Comparison of ENCODE assay signal across 21 cellular contexts in genomic region chr7:44547536-44548221, GRCh38. TPM values are rescaled to one million over a fixed set of nuclear protein-coding genes. Genes with fewer than 3 reads are reported as not detected.
DNase-seq lines count a peak whose midpoint lies in the region; ATAC-seq and TF ChIP-seq lines count a peak whose summit lies in the region.
"Had no signal": no experiment of that assay in that cellular context is flagged by ENCODE, and none has a peak within 500 bp of the region (broad histone marks: within the 10 kb centered on the region; RNA-seq: fewer than 3 reads in every experiment).

No MANE protein-coding gene starts in this region.

- H3K9me3 ChIP-seq in HEK293 (ENCODE audit: control insufficient read depth, insufficient read depth, low read depth, low read length): no peaks in the 10 kb centered on the region

- no peak for TF ChIP-seq CTCF in 22Rv1 (IDR thresholded peaks at IDR 0.05)
- no peak for TF ChIP-seq CTCF in HEK293 (tag by site-specific recombination; IDR thresholded peaks at IDR 0.05)
- TF ChIP-seq CTCF in brain microvascular endothelial cell (IDR thresholded peaks at IDR 0.05; ENCODE audit: low read depth, low read length, missing control alignments): no peak

- DNase-seq in brain microvascular endothelial cell (peak; percentile 48), left colon (no peak), NCI-H1105 (lab: John Stamatoyannopoulos, UW) (no peak), NCI-H128 (lab: John Stamatoyannopoulos, UW; ENCODE audit: unreplicated experiment) (no peak), globus pallidus (ENCODE audit: low spot score) (no peak)
- DNase-seq: activated CD4-positive, alpha-beta memory T cell treated with anti-CD3 and anti-CD28 coated beads for 36 hours; activated naive CD8-positive, alpha-beta T cell treated with anti-CD3 and anti-CD28 coated beads, Interleukin-2, amount 50 U/mL, for 24 hours; CD8-positive, alpha-beta memory T cell; foreskin melanocyte; left cardiac atrium; NCI-H1048; NCI-H2171 treated with DMSO at 0.1 percent for 48 hours; NCI-H774; right cardiac atrium; RPMI8226; stimulated activated CD4-positive, alpha-beta T cell treated with anti-CD3 and anti-CD28 coated beads, Interleukin-1b, Interleukin-23, amount 100 ng/mL, for 48 hours had no signal

- ATAC-seq in left colon (peak; percentile 82), GM19328 (IDR thresholded peaks at IDR 0.05; ENCODE audit: unreplicated experiment) (no peak)
- ATAC-seq: activated naive CD8-positive, alpha-beta T cell treated with anti-CD3 and anti-CD28 coated beads, Interleukin-2, amount 50 U/mL, for 24 hours; left cardiac atrium; right cardiac atrium had no signal

- intact Hi-C loops in left colon (cut with DNase I, micrococcal nuclease): no loop called here

- in situ Hi-C loops in brain microvascular endothelial cell (cut with HindIII; ENCODE audit: low pct_ligation_motif_present, low sequenced_read_pairs): no loop called here

- POLR2A ChIA-PET in HEK293 (lab: Yijun Ruan, JAX): interaction anchor here (2.3 kb wide), 1 partner anchor 17 kb away, joined by 7 read pairs; no protein-coding TSS in a partner anchor

- H3K27ac ChIP-seq in 22Rv1 (peak overlapping the region; percentile 14), HEK293 (ENCODE audit: extremely low read depth, low read depth, low read length) (no peak overlapping the region), brain microvascular endothelial cell (no peak overlapping the region)

- H3K4me1 ChIP-seq in HEK293 (ENCODE audit: control insufficient read depth, insufficient read depth, low read length): no peaks in the 10 kb centered on the region

- H3K36me3 ChIP-seq in HEK293 (ENCODE audit: control insufficient read depth in 2 of 2, insufficient read depth in 1 of 2, low read length in 2 of 2) (no peaks in the 10 kb centered on the region), brain microvascular endothelial cell (replicated peaks) (no peaks in the 10 kb centered on the region)

- H3K27me3 ChIP-seq in brain microvascular endothelial cell (replicated peaks): no peaks in the 10 kb centered on the region

- H3K4me3 ChIP-seq in HEK293 (ENCODE audit: low read depth, low read length) (no peak overlapping the region), brain microvascular endothelial cell (ENCODE audit: low read depth, low read length) (no peak overlapping the region)

- CTCF ChIA-PET in HEK293 (lab: Yijun Ruan, JAX): interaction anchor here (0.7 to 1.7 kb wide), 4 partner anchors 9 to 326 kb away, joined by 3 to 8 read pairs (median 4); no protein-coding TSS in a partner anchor

TF ChIP-seq in HEK293, 187 proteins besides CTCF, POLR2A, EP300 and RAD21:
- TF ChIP-seq HIC1 (tag by site-specific recombination; IDR thresholded peaks at IDR 0.05): no peak
- peak; percentile 75; the same call in 1 of the 2 replicates for TF ChIP-seq BCL6B (tag by site-specific recombination; IDR thresholded peaks at IDR 0.05)
- no peak for TF ChIP-seq ZNF529 (tag by site-specific recombination; IDR thresholded peaks at IDR 0.05; ENCODE audit: insufficient replicate concordance)
- TF ChIP-seq ZSCAN4 (tag by site-specific recombination; IDR thresholded peaks at IDR 0.05): peak; percentile 59; the same call in 1 of the 2 replicates
- TF ChIP-seq ZNF366 (tag by site-specific recombination; conservative IDR thresholded peaks at IDR 0.05): peak; percentile 97
- TF ChIP-seq PRDM1 (tag by site-specific recombination; IDR thresholded peaks at IDR 0.05): peak; percentile 99
- no peak for TF ChIP-seq ZNF138 (tag by site-specific recombination; IDR thresholded peaks at IDR 0.05; ENCODE audit: borderline replicate concordance)
- TF ChIP-seq ZBTB17 (tag by site-specific recombination; IDR thresholded peaks at IDR 0.05): peak; percentile 35; the same call in 1 of the 2 replicates
- peak; percentile 22; the same call in 1 of the 2 replicates for TF ChIP-seq PRDM10 (tag by site-specific recombination; IDR thresholded peaks at IDR 0.05)
- TF ChIP-seq ZNF548 (tag by site-specific recombination; IDR thresholded peaks at IDR 0.05): no peak
- TF ChIP-seq ZNF112 (tag by site-specific recombination; IDR thresholded peaks at IDR 0.05): 0 out of 2 replicates have a peak, but pooled peaks have one; percentile 23

RNA-seq across cellular contexts. Expression of gene NPC1L1, which starts 6.5 kb away (rescaled TPM):
- under 1 TPM in 1 of 2 donors, not detected in 1; 0.06 TPM for total RNA-seq in left colon
- total RNA-seq: CD8-positive, alpha-beta memory T cell; G401; urinary bladder had no signal

RNA-seq across cellular contexts. Expression of gene DDX56, which starts 26.0 kb away (rescaled TPM):
- total RNA-seq in left colon: 10 to 100 TPM; 36.5 to 59.2 TPM

RNA-seq across cellular contexts. Expression of gene TMED4, which starts 34.4 kb away (rescaled TPM):
- 10 to 100 TPM; 90.4 to 96.2 TPM for total RNA-seq in left colon

RNA-seq across cellular contexts. Expression of gene NUDCD3, which starts 57.2 kb away (rescaled TPM):
- 10 to 100 TPM; 66.3 to 72.4 TPM for total RNA-seq in left colon

RNA-seq across cellular contexts. Expression of gene OGDH, which starts 58.7 kb away (rescaled TPM):
- 100 to 1,000 TPM; 174 to 221 TPM for total RNA-seq in left colon
